ENCODE assay signal across 12 cellular contexts in genomic region chr21:41631564-41632461, GRCh38.
DNase-seq lines count a peak whose midpoint lies in the region; ATAC-seq and TF ChIP-seq lines count a peak whose summit lies in the region.
"Had no signal": no experiment of that assay in that cellular context is flagged by ENCODE, and none has a peak within 500 bp of the region (broad histone marks: within the 10 kb centered on the region; RNA-seq: fewer than 3 reads in every experiment).

No MANE protein-coding gene starts in this region.

- H3K9me3 ChIP-seq in breast epithelium (no peaks in the 10 kb centered on the region), neural progenitor cell (ENCODE audit: low read depth) (no peaks in the 10 kb centered on the region), tibial nerve (no peaks in the 10 kb centered on the region)
- H3K9me3 ChIP-seq in effector memory CD4-positive, alpha-beta T cell (ENCODE audit: control insufficient read depth, low read length) = no peaks in the 10 kb centered on the region
- H3K9me3 ChIP-seq: thoracic aorta had no signal

- TF ChIP-seq CTCF in breast epithelium (IDR thresholded peaks at IDR 0.05) = no peak
- no peak for TF ChIP-seq CTCF in neural progenitor cell (IDR thresholded peaks at IDR 0.05)
- TF ChIP-seq CTCF in tibial nerve (IDR thresholded peaks at IDR 0.05) = no peak

- H3K27ac Mint-ChIP-seq in neural progenitor cell = peak overlapping the region; percentile 38
- H3K27ac Mint-ChIP-seq: activated naive CD4-positive, alpha-beta T cell treated with anti-CD3 and anti-CD28 coated beads, Interleukin-2, amount 50 U/mL, for 24 hours had no signal

- peaks cover 7% of the 10 kb centered on the region for H3K27me3 Mint-ChIP-seq in neural progenitor cell (ENCODE audit: insufficient read depth, low read depth)

- H3K4me1 Mint-ChIP-seq in neural progenitor cell = peaks cover 6% of the 10 kb centered on the region
- H3K4me1 Mint-ChIP-seq: activated naive CD4-positive, alpha-beta T cell treated with anti-CD3 and anti-CD28 coated beads, Interleukin-2, amount 50 U/mL, for 24 hours had no signal

- H4K20me1 ChIP-seq in neural progenitor cell (ENCODE audit: low read depth) = no peaks in the 10 kb centered on the region

- TF ChIP-seq POLR2A in breast epithelium (IDR thresholded peaks at IDR 0.05) (no peak), tibial nerve (IDR thresholded peaks at IDR 0.05) (no peak)

- peak overlapping the region; percentile 40 to 48 for H3K27ac ChIP-seq in breast epithelium
- no peak overlapping the region for H3K27ac ChIP-seq in neural progenitor cell
- H3K27ac ChIP-seq in tibial nerve = no peak overlapping the region
- no peak overlapping the region for H3K27ac ChIP-seq in effector memory CD4-positive, alpha-beta T cell (ENCODE audit: insufficient read depth, low read length, poor library complexity, severe bottlenecking)
- H3K27ac ChIP-seq: thoracic aorta had no signal

- no peaks in the 10 kb centered on the region for H3K36me3 ChIP-seq in breast epithelium
- no peaks in the 10 kb centered on the region for H3K36me3 ChIP-seq in neural progenitor cell
- no peaks in the 10 kb centered on the region for H3K36me3 ChIP-seq in tibial nerve
- no peaks in the 10 kb centered on the region for H3K36me3 ChIP-seq in effector memory CD4-positive, alpha-beta T cell (ENCODE audit: control insufficient read depth, insufficient read depth, low read length)
- H3K36me3 ChIP-seq: thoracic aorta had no signal

- H3K9me3 Mint-ChIP-seq in neural progenitor cell = peaks cover 20% of the 10 kb centered on the region
- H3K9me3 Mint-ChIP-seq: activated naive CD4-positive, alpha-beta T cell treated with anti-CD3 and anti-CD28 coated beads, Interleukin-2, amount 50 U/mL, for 24 hours had no signal

- no peak for TF ChIP-seq EP300 in tibial nerve (IDR thresholded peaks at IDR 0.05)

- no peak for ATAC-seq in HG02610 (IDR thresholded peaks at IDR 0.05; ENCODE audit: unreplicated experiment)

- no peak overlapping the region for H3K4me2 ChIP-seq in neural progenitor cell

- H3K79me2 ChIP-seq in neural progenitor cell (ENCODE audit: low read depth) = no peaks in the 10 kb centered on the region

- H3K27me3 ChIP-seq in breast epithelium (no peaks in the 10 kb centered on the region), neural progenitor cell (no peaks in the 10 kb centered on the region), tibial nerve (no peaks in the 10 kb centered on the region)
- H3K27me3 ChIP-seq in effector memory CD4-positive, alpha-beta T cell (replicated peaks; ENCODE audit: control insufficient read depth, insufficient read depth, low read length, poor library complexity, severe bottlenecking) = no peaks in the 10 kb centered on the region

- no peak overlapping the region for H2AFZ ChIP-seq in neural progenitor cell (replicated peaks)

- no peaks in the 10 kb centered on the region for H3F3A ChIP-seq in neural progenitor cell (ENCODE audit: low read depth)

- H3K4me3 Mint-ChIP-seq in neural progenitor cell = peak overlapping the region; percentile 30
- H3K4me3 Mint-ChIP-seq: activated naive CD4-positive, alpha-beta T cell treated with anti-CD3 and anti-CD28 coated beads, Interleukin-2, amount 50 U/mL, for 24 hours had no signal

- 79 to 80% methylated on average over 14 of the region's 14 CpGs for WGBS in tibial nerve, 2 donors

- H3K4me3 ChIP-seq in breast epithelium = no peak overlapping the region
- H3K4me3 ChIP-seq in neural progenitor cell = no peak overlapping the region
- no peak overlapping the region for H3K4me3 ChIP-seq in tibial nerve
- H3K4me3 ChIP-seq in effector memory CD4-positive, alpha-beta T cell (ENCODE audit: insufficient read depth, low read depth, low read length, poor library complexity, severe bottlenecking) = no peak overlapping the region
- H3K4me3 ChIP-seq: thoracic aorta had no signal

- peak; percentile 82 for DNase-seq in DMS79 (lab: John Stamatoyannopoulos, UW)
- DNase-seq in NCI-H146 treated with DMSO at 0.1 percent for 48 hours (lab: John Stamatoyannopoulos, UW; ENCODE audit: unreplicated experiment) = peak; percentile 6
- peak in 1 of 2 donors; percentile 82 for DNase-seq in breast epithelium (ENCODE audit: low spot score in 2 of 2)
- no peak for DNase-seq in neural progenitor cell (ENCODE audit: low spot score)
- no peak for DNase-seq in tibial nerve (ENCODE audit: low spot score in 2 of 2)
- DNase-seq in effector memory CD4-positive, alpha-beta T cell = no peak
- DNase-seq in epidermal melanocyte (ENCODE audit: insufficient read length, low spot score) = no peak
- DNase-seq: activated CD4-positive, CD25-positive, alpha-beta regulatory T cell; NCI-H82 had no signal

- peaks cover 2% of the 10 kb centered on the region for H3K36me3 Mint-ChIP-seq in neural progenitor cell
- H3K36me3 Mint-ChIP-seq: activated naive CD4-positive, alpha-beta T cell treated with anti-CD3 and anti-CD28 coated beads, Interleukin-2, amount 50 U/mL, for 24 hours had no signal

- intact Hi-C loops in breast epithelium (cut with DNase I; ENCODE audit: low total_unique reads) = loop anchor here (1.0 kb wide), 1 partner anchor 25 kb away; no protein-coding TSS in a partner anchor

- no peak overlapping the region for H3K9ac ChIP-seq in neural progenitor cell

- H3K4me1 ChIP-seq in breast epithelium (peaks cover 0 to 3% of the 10 kb centered on the region in 2 donors), neural progenitor cell (no peaks in the 10 kb centered on the region), tibial nerve (peaks cover 0 to under 1% (median 0%) of the 10 kb centered on the region in 4 donors)
- H3K4me1 ChIP-seq in effector memory CD4-positive, alpha-beta T cell (ENCODE audit: control insufficient read depth, insufficient read depth, low read length, poor library complexity, severe bottlenecking) = no peaks in the 10 kb centered on the region

Comparison
In these comparisons a context has a peak if more than half of its experiments do, and no peak if none do; other contexts are left out.
1. DNase-seq: peak in DMS79 (single experiment) and NCI-H146 treated with DMSO at 0.1 percent for 48 hours (single experiment); none in neural progenitor cell (single experiment), tibial nerve (0 of 2), effector memory CD4-positive, alpha-beta T cell (0 of 3) and epidermal melanocyte (single experiment).
2. H3K27ac ChIP-seq: peak in breast epithelium (2 of 2); none in neural progenitor cell (single experiment), tibial nerve (0 of 4) and effector memory CD4-positive, alpha-beta T cell (single experiment).